ENCODE assay signal across 1 cellular context in genomic region chr6:36428911-36429310, GRCh38.
TF ChIP-seq lines count a peak whose summit lies in the region.

No MANE protein-coding gene starts in this region.

TF ChIP-seq in endothelial cell of umbilical vein, 7 proteins besides CTCF, POLR2A, EP300 and RAD21:
- no peak for TF ChIP-seq EZH2 (IDR thresholded peaks at IDR 0.05; ENCODE audit: borderline replicate concordance, low read depth, low read length, severe bottlenecking)
- TF ChIP-seq POLR2AphosphoS5 (IDR thresholded peaks at IDR 0.05; ENCODE audit: insufficient read depth, low read depth, low read length): no peak
- no peak for TF ChIP-seq FOS (IDR thresholded peaks at IDR 0.05; ENCODE audit: borderline replicate concordance, insufficient read depth, low read length)
- TF ChIP-seq MYC (IDR thresholded peaks at IDR 0.05; ENCODE audit: low read depth, low read length): no peak
- TF ChIP-seq JUN (IDR thresholded peaks at IDR 0.05; ENCODE audit: borderline replicate concordance, insufficient read depth, insufficient read length, low read depth): no peak
- TF ChIP-seq GATA2 (IDR thresholded peaks at IDR 0.05; ENCODE audit: insufficient read depth, insufficient read length, low read depth, low read length): no peak
- TF ChIP-seq MAX (IDR thresholded peaks at IDR 0.05; ENCODE audit: insufficient read depth, insufficient read length): no peak
